In the genomic region with DNA sequence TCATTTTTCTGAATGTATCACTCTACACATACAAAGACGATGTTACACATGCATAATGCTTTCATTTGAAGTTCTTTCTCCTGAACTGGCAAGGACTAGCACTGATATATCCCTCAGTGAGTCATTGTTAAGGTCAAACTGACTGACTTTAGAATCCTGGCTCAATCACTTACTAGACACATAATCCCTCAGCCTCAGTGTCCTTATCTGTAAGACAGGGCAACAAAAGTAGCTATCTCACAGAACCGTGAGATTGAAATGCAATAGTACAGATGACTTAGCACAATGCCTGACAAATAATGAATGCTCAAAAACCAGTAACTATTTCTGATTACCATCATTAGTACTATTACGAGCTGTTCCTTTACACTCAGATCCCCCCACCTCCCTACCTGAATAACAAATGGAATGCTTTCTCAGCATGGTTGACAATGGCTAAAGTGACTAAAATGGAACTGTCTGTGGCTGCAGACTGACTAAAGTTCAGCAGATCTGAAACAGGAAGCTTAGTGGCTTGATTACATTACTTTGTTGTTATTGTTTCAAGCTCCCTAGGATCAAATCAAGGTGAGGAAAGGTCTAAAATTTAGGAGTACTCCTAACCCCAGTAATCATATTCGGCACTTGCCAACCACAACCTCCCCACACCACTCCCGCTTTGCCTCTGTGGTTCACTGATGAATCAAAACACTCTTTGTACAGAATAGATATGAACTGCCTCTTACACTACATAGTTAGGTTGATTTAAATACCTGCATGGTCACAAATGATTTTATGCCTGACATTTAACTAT, we compare ENCODE assay signal across 1 cellular context.
TF ChIP-seq lines count a peak whose summit lies in the region.

No MANE protein-coding gene starts in this region.

TF ChIP-seq in K562, 482 proteins besides CTCF, POLR2A, EP300 and RAD21 (continued from another document and continues in another):
- TF ChIP-seq, protein P1, sequence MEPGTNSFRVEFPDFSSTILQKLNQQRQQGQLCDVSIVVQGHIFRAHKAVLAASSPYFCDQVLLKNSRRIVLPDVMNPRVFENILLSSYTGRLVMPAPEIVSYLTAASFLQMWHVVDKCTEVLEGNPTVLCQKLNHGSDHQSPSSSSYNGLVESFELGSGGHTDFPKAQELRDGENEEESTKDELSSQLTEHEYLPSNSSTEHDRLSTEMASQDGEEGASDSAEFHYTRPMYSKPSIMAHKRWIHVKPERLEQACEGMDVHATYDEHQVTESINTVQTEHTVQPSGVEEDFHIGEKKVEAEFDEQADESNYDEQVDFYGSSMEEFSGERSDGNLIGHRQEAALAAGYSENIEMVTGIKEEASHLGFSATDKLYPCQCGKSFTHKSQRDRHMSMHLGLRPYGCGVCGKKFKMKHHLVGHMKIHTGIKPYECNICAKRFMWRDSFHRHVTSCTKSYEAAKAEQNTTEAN (CRISPR knock-in tag; IDR thresholded peaks at IDR 0.05) = no peak
- TF ChIP-seq ETV1 (tag; conservative IDR thresholded peaks at IDR 0.05; ENCODE audit: low read depth) = 0 out of 2 replicates have a peak, but pooled peaks have one; percentile 32
- TF ChIP-seq, protein P2, sequence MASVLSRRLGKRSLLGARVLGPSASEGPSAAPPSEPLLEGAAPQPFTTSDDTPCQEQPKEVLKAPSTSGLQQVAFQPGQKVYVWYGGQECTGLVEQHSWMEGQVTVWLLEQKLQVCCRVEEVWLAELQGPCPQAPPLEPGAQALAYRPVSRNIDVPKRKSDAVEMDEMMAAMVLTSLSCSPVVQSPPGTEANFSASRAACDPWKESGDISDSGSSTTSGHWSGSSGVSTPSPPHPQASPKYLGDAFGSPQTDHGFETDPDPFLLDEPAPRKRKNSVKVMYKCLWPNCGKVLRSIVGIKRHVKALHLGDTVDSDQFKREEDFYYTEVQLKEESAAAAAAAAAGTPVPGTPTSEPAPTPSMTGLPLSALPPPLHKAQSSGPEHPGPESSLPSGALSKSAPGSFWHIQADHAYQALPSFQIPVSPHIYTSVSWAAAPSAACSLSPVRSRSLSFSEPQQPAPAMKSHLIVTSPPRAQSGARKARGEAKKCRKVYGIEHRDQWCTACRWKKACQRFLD (CRISPR knock-in tag; IDR thresholded peaks at IDR 0.05) = peak; percentile 43; the same call in 1 of the 2 replicates
- TF ChIP-seq FOXK1 (CRISPR knock-in tag; IDR thresholded peaks at IDR 0.05; ENCODE audit: borderline replicate concordance) = no peak
- TF ChIP-seq HDAC8 (tag; IDR thresholded peaks at IDR 0.05) = no peak
- no peak for TF ChIP-seq MXI1 (IDR thresholded peaks at IDR 0.05; ENCODE audit: low read depth, low read length)
- no peak for TF ChIP-seq ZNF239 (CRISPR knock-in tag; IDR thresholded peaks at IDR 0.05)
- no peak for TF ChIP-seq FOXA3 (CRISPR knock-in tag; conservative IDR thresholded peaks at IDR 0.05 in 1 of 2, IDR thresholded peaks at IDR 0.05 in 1 of 2)
- peak; percentile 72; the same call in 1 of the 2 replicates for TF ChIP-seq RUNX1 (IDR thresholded peaks at IDR 0.05; ENCODE audit: low read depth)
- TF ChIP-seq, protein P3, sequence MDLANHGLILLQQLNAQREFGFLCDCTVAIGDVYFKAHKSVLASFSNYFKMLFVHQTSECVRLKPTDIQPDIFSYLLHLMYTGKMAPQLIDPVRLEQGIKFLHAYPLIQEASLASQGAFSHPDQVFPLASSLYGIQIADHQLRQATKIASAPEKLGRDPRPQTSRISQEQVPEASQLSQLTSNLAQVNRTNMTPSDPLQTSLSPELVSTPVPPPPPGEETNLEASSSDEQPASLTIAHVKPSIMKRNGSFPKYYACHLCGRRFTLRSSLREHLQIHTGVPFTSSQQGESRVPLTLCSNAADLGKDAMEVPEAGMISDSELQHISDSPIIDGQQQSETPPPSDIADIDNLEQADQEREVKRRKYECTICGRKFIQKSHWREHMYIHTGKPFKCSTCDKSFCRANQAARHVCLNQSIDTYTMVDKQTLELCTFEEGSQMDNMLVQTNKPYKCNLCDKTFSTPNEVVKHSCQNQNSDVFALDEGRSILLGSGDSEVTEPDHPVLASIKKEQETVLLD (IDR thresholded peaks at IDR 0.05) = no peak
- TF ChIP-seq POLR2B (IDR thresholded peaks at IDR 0.05; ENCODE audit: low read depth, partially characterized antibody) = no peak
- no peak for TF ChIP-seq ZC3H8 (IDR thresholded peaks at IDR 0.05)
- TF ChIP-seq ZNF165 (CRISPR knock-in tag; IDR thresholded peaks at IDR 0.05; ENCODE audit: borderline replicate concordance) = no peak
- TF ChIP-seq NFIX (CRISPR knock-in tag; IDR thresholded peaks at IDR 0.05; ENCODE audit: low read depth) = no peak
- TF ChIP-seq, protein P4, sequence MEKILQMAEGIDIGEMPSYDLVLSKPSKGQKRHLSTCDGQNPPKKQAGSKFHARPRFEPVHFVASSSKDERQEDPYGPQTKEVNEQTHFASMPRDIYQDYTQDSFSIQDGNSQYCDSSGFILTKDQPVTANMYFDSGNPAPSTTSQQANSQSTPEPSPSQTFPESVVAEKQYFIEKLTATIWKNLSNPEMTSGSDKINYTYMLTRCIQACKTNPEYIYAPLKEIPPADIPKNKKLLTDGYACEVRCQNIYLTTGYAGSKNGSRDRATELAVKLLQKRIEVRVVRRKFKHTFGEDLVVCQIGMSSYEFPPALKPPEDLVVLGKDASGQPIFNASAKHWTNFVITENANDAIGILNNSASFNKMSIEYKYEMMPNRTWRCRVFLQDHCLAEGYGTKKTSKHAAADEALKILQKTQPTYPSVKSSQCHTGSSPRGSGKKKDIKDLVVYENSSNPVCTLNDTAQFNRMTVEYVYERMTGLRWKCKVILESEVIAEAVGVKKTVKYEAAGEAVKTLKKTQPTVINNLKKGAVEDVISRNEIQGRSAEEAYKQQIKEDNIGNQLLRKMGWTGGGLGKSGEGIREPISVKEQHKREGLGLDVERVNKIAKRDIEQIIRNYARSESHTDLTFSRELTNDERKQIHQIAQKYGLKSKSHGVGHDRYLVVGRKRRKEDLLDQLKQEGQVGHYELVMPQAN (IDR thresholded peaks at IDR 0.05; ENCODE audit: borderline replicate concordance) = no peak
- TF ChIP-seq JUN (IDR thresholded peaks at IDR 0.05; ENCODE audit: borderline replicate concordance, low read depth, low read length) = peak; percentile 74; the same call in 1 of the 2 replicates
- TF ChIP-seq JUN (CRISPR knock-in tag; IDR thresholded peaks at IDR 0.05; ENCODE audit: borderline replicate concordance) = no peak
- peak; percentile 76 for TF ChIP-seq SMARCE1 (IDR thresholded peaks at IDR 0.05)
- TF ChIP-seq, protein P5, sequence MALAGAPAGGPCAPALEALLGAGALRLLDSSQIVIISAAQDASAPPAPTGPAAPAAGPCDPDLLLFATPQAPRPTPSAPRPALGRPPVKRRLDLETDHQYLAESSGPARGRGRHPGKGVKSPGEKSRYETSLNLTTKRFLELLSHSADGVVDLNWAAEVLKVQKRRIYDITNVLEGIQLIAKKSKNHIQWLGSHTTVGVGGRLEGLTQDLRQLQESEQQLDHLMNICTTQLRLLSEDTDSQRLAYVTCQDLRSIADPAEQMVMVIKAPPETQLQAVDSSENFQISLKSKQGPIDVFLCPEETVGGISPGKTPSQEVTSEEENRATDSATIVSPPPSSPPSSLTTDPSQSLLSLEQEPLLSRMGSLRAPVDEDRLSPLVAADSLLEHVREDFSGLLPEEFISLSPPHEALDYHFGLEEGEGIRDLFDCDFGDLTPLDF (CRISPR knock-in tag; IDR thresholded peaks at IDR 0.05) = no peak
- TF ChIP-seq, protein P6, sequence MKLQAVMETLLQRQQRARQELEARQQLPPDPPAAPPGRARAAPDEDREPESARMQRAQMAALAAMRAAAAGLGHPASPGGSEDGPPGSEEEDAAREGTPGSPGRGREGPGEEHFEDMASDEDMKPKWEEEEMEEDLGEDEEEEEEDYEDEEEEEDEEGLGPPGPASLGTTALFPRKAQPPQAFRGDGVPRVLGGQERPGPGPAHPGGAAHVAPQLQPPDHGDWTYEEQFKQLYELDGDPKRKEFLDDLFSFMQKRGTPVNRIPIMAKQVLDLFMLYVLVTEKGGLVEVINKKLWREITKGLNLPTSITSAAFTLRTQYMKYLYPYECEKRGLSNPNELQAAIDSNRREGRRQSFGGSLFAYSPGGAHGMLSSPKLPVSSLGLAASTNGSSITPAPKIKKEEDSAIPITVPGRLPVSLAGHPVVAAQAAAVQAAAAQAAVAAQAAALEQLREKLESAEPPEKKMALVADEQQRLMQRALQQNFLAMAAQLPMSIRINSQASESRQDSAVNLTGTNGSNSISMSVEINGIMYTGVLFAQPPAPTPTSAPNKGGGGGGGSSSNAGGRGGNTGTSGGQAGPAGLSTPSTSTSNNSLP (IDR thresholded peaks at IDR 0.05; ENCODE audit: borderline replicate concordance, low read depth, low read length) = no peak
- TF ChIP-seq SREBF1 (IDR thresholded peaks at IDR 0.05; ENCODE audit: borderline replicate concordance, low read depth, low read length) = no peak
- TF ChIP-seq RBFOX2 (IDR thresholded peaks at IDR 0.05; ENCODE audit: low read depth, low read length) = no peak
- no peak for TF ChIP-seq NCOA1 (IDR thresholded peaks at IDR 0.05; ENCODE audit: low read depth)
- TF ChIP-seq GABPB2 (CRISPR knock-in tag; conservative IDR thresholded peaks at IDR 0.05) = no peak
- TF ChIP-seq ZNF586 (CRISPR knock-in tag; conservative IDR thresholded peaks at IDR 0.05) = no peak
- TF ChIP-seq, protein P7, sequence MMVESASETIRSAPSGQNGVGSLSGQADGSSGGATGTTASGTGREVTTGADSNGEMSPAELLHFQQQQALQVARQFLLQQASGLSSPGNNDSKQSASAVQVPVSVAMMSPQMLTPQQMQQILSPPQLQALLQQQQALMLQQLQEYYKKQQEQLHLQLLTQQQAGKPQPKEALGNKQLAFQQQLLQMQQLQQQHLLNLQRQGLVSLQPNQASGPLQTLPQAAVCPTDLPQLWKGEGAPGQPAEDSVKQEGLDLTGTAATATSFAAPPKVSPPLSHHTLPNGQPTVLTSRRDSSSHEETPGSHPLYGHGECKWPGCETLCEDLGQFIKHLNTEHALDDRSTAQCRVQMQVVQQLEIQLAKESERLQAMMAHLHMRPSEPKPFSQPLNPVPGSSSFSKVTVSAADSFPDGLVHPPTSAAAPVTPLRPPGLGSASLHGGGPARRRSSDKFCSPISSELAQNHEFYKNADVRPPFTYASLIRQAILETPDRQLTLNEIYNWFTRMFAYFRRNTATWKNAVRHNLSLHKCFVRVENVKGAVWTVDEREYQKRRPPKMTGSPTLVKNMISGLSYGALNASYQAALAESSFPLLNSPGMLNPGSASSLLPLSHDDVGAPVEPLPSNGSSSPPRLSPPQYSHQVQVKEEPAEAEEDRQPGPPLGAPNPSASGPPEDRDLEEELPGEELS (CRISPR knock-in tag; IDR thresholded peaks at IDR 0.05; ENCODE audit: borderline replicate concordance) = no peak
- TF ChIP-seq U2AF1 (optimal IDR thresholded peaks at IDR 0.05; ENCODE audit: low read depth, low read length) = no peak
- TF ChIP-seq, protein P8, sequence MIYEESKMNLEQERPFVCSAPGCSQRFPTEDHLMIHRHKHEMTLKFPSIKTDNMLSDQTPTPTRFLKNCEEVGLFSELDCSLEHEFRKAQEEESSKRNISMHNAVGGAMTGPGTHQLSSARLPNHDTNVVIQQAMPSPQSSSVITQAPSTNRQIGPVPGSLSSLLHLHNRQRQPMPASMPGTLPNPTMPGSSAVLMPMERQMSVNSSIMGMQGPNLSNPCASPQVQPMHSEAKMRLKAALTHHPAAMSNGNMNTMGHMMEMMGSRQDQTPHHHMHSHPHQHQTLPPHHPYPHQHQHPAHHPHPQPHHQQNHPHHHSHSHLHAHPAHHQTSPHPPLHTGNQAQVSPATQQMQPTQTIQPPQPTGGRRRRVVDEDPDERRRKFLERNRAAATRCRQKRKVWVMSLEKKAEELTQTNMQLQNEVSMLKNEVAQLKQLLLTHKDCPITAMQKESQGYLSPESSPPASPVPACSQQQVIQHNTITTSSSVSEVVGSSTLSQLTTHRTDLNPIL (CRISPR knock-in tag; IDR thresholded peaks at IDR 0.05) = no peak
- no peak for TF ChIP-seq NCOA6 (IDR thresholded peaks at IDR 0.05)
- no peak for TF ChIP-seq ZNF12 (CRISPR knock-in tag; IDR thresholded peaks at IDR 0.05)
- TF ChIP-seq, protein P9, sequence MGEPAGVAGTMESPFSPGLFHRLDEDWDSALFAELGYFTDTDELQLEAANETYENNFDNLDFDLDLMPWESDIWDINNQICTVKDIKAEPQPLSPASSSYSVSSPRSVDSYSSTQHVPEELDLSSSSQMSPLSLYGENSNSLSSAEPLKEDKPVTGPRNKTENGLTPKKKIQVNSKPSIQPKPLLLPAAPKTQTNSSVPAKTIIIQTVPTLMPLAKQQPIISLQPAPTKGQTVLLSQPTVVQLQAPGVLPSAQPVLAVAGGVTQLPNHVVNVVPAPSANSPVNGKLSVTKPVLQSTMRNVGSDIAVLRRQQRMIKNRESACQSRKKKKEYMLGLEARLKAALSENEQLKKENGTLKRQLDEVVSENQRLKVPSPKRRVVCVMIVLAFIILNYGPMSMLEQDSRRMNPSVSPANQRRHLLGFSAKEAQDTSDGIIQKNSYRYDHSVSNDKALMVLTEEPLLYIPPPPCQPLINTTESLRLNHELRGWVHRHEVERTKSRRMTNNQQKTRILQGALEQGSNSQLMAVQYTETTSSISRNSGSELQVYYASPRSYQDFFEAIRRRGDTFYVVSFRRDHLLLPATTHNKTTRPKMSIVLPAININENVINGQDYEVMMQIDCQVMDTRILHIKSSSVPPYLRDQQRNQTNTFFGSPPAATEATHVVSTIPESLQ (CRISPR knock-in tag; IDR thresholded peaks at IDR 0.05) = no peak
- TF ChIP-seq NFIC (IDR thresholded peaks at IDR 0.05) = peak; percentile 61
- TF ChIP-seq SP2 (IDR thresholded peaks at IDR 0.05; ENCODE audit: extremely low read depth, low read depth, low read length, poor library complexity, severe bottlenecking) = no peak
- no peak for TF ChIP-seq MYBL2 (IDR thresholded peaks at IDR 0.05; ENCODE audit: low read depth)
- no peak for TF ChIP-seq MYBL2 (CRISPR knock-in tag; IDR thresholded peaks at IDR 0.05; ENCODE audit: borderline replicate concordance)
- TF ChIP-seq NRF1 (conservative IDR thresholded peaks at IDR 0.05 in 1 of 2, IDR thresholded peaks at IDR 0.05 in 1 of 2) = no peak
- TF ChIP-seq, protein P10, sequence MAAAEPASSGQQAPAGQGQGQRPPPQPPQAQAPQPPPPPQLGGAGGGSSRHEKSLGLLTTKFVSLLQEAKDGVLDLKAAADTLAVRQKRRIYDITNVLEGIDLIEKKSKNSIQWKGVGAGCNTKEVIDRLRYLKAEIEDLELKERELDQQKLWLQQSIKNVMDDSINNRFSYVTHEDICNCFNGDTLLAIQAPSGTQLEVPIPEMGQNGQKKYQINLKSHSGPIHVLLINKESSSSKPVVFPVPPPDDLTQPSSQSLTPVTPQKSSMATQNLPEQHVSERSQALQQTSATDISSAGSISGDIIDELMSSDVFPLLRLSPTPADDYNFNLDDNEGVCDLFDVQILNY (CRISPR knock-in tag; IDR thresholded peaks at IDR 0.05) = no peak
- TF ChIP-seq ETV6 (IDR thresholded peaks at IDR 0.05; ENCODE audit: borderline replicate concordance in 1 of 2, low read depth in 2 of 2, low read length in 1 of 2) = no peak
- TF ChIP-seq ETV6 (CRISPR knock-in tag; IDR thresholded peaks at IDR 0.05; ENCODE audit: borderline replicate concordance) = no peak
- TF ChIP-seq, protein P11, sequence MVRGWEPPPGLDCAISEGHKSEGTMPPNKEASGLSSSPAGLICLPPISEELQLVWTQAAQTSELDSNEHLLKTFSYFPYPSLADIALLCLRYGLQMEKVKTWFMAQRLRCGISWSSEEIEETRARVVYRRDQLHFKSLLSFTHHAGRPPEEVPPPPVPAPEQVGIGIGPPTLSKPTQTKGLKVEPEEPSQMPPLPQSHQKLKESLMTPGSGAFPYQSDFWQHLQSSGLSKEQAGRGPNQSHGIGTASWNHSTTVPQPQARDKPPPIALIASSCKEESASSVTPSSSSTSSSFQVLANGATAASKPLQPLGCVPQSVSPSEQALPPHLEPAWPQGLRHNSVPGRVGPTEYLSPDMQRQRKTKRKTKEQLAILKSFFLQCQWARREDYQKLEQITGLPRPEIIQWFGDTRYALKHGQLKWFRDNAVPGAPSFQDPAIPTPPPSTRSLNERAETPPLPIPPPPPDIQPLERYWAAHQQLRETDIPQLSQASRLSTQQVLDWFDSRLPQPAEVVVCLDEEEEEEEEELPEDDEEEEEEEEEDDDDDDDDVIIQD (CRISPR knock-in tag; IDR thresholded peaks at IDR 0.05) = no peak
- TF ChIP-seq U2AF2 (optimal IDR thresholded peaks at IDR 0.05; ENCODE audit: low read depth, low read length) = no peak
- 0 out of 2 replicates have a peak, but pooled peaks have one; percentile 39 for TF ChIP-seq PHB2 (IDR thresholded peaks at IDR 0.05; ENCODE audit: low read depth)
- peak; percentile 82 for TF ChIP-seq DPF2 (IDR thresholded peaks at IDR 0.05)
